ENCODE assay signal across 1 cellular context in genomic region chr2:239300871-239301742, GRCh38.
TF ChIP-seq lines count a peak whose summit lies in the region.

No MANE protein-coding gene starts in this region.

TF ChIP-seq in GM23338, 12 proteins besides CTCF, POLR2A, EP300 and RAD21 (continued from another document):
- TF ChIP-seq ETS1 (IDR thresholded peaks at IDR 0.05), result no peak
